Comparison of ENCODE assay signal across 8 cellular contexts in the genomic region with DNA sequence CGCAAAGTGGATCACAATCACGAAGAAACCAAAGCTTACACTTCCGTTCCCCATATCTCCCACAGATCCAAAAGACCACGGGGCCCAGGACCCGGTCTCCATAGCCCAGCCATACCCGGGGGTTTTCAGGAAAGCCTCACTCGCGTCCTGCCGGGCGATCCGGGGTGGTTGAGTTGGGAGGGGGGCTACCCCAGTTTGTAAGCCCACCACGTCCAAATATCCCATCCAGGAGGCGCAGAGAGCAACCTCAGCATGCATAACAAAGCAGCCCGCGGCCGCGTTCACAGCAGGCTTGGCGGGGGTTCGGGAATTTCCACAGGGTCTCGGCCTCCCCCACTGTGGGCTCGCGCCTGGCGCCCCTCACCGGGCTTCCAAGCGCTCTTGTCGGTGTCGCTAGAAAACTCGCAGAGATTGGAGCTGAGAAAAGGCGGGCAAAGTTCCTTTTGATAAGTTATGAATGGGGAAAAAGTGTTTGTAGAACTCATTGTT. TPM values are rescaled to one million over a fixed set of nuclear protein-coding genes. Genes with fewer than 3 reads are reported as not detected.
A peak's percentile ranks its signal among the peaks of the same experiment; 100 is the strongest.
DNase-seq lines count a peak whose midpoint lies in the region; ATAC-seq and TF ChIP-seq lines count a peak whose summit lies in the region.

No MANE protein-coding gene starts in this region.

- peaks cover 12% of the 10 kb centered on the region for H3K9me3 Mint-ChIP-seq in glutamatergic neuron (ENCODE audit: unreplicated experiment)

- peak overlapping the region; percentile 95 for H3K4me3 Mint-ChIP-seq in glutamatergic neuron (ENCODE audit: unreplicated experiment)

- H3K9me3 ChIP-seq in DND-41 (ENCODE audit: insufficient read depth, low read length, severe bottlenecking) (no peaks in the 10 kb centered on the region), RWPE2 (ENCODE audit: severe bottlenecking) (no peaks in the 10 kb centered on the region)

- H3K27me3 ChIP-seq in DND-41 (ENCODE audit: insufficient read depth, low read length, poor library complexity) (no peaks in the 10 kb centered on the region), H7 (ENCODE audit: control insufficient read depth, insufficient read depth, low read length) (no peaks in the 10 kb centered on the region), RWPE2 (ENCODE audit: insufficient read depth, poor library complexity, severe bottlenecking) (no peaks in the 10 kb centered on the region)

- no peaks in the 10 kb centered on the region for H3K36me3 Mint-ChIP-seq in glutamatergic neuron (ENCODE audit: unreplicated experiment)

- ATAC-seq in DND-41 (ENCODE audit: insufficient read depth, low read depth) = peak; percentile 10; the same call in 2 of the 3 replicates
- peak; percentile 15 for ATAC-seq in RWPE2 (ENCODE audit: low read depth)
- no peak for ATAC-seq in GM21576 (IDR thresholded peaks at IDR 0.05; ENCODE audit: unreplicated experiment)

- peaks cover 9% of the 10 kb centered on the region for H3K27me3 Mint-ChIP-seq in glutamatergic neuron (ENCODE audit: unreplicated experiment)

- H3K4me1 ChIP-seq in DND-41 (ENCODE audit: insufficient read depth, low read length) (peaks cover 60% of the 10 kb centered on the region), RWPE2 (ENCODE audit: insufficient read depth, poor library complexity, severe bottlenecking) (no peaks in the 10 kb centered on the region)

- DNase-seq in DND-41 = no peak
- DNase-seq in H7 = peak; percentile 83
- no peak for DNase-seq in RWPE2 (ENCODE audit: low spot score)
- no peak for DNase-seq in glutamatergic neuron
- DNase-seq in skeletal muscle cell (ENCODE audit: low read depth) = no peak
- no peak for DNase-seq in NCI-H1105 (lab: John Stamatoyannopoulos, UW)
- no peak for DNase-seq in HPDE6-E6E7 (ENCODE audit: extremely low spot score)

- peak overlapping the region; percentile 87 for H3K9ac ChIP-seq in DND-41 (ENCODE audit: low read depth, low read length)

- peaks cover 36% of the 10 kb centered on the region for H3K36me3 ChIP-seq in DND-41 (ENCODE audit: insufficient read depth, low read length)
- H3K36me3 ChIP-seq in H7 (replicated peaks; ENCODE audit: control insufficient read depth, insufficient read depth, low read length) = peaks cover 8% of the 10 kb centered on the region
- peaks cover 43% of the 10 kb centered on the region for H3K36me3 ChIP-seq in RWPE2 (ENCODE audit: low read depth)

- peaks cover 15% of the 10 kb centered on the region for H3K4me1 Mint-ChIP-seq in glutamatergic neuron (ENCODE audit: low read depth, unreplicated experiment)

- TF ChIP-seq CTCF in DND-41 (IDR thresholded peaks at IDR 0.05; ENCODE audit: borderline replicate concordance, extremely low read depth, low read length, poor library complexity, severe bottlenecking) (no peak), RWPE2 (IDR thresholded peaks at IDR 0.05; ENCODE audit: poor library complexity, severe bottlenecking) (no peak), glutamatergic neuron (IDR thresholded peaks at IDR 0.05; ENCODE audit: partially characterized antibody, unreplicated experiment) (no peak)

- H4K20me1 ChIP-seq in DND-41 (ENCODE audit: insufficient read depth, low read length) = peaks cover 8% of the 10 kb centered on the region

- peak overlapping the region; percentile 84 for H3K4me2 ChIP-seq in DND-41 (ENCODE audit: insufficient read depth, low read length)

- peaks cover 54% of the 10 kb centered on the region for H3K79me2 ChIP-seq in DND-41 (ENCODE audit: insufficient read depth, low read length)

- peak overlapping the region; percentile 81 to 94 for H3K4me3 ChIP-seq in DND-41 (ENCODE audit: low read depth in 1 of 2, low read length in 2 of 2)
- peak overlapping the region; percentile 83 for H3K4me3 ChIP-seq in H7 (ENCODE audit: insufficient read depth, low read depth, low read length)
- H3K4me3 ChIP-seq in RWPE2 (ENCODE audit: severe bottlenecking) = peak overlapping the region; percentile 79
- peak overlapping the region; percentile 79 for H3K4me3 ChIP-seq in skeletal muscle cell (ENCODE audit: low read depth, low read length)

- H3K27ac Mint-ChIP-seq in glutamatergic neuron (ENCODE audit: unreplicated experiment) = peak overlapping the region; percentile 98

- peak overlapping the region; percentile 82 for H2AFZ ChIP-seq in DND-41 (ENCODE audit: low read depth, low read length)

- H3K27ac ChIP-seq in DND-41 (ENCODE audit: low read length) (peak overlapping the region; percentile 91), RWPE2 (ENCODE audit: poor library complexity, severe bottlenecking) (peak overlapping the region; percentile 53)

RNA-seq across cellular contexts. Expression of a gene that starts 9.5 kb away (rescaled TPM):
- total RNA-seq in H7 (2014; rRNA removed; shearing (Covaris generic)) = 29.3 and 54.0 TPM in 2 replicates
- total RNA-seq in glutamatergic neuron (ENCODE audit: unreplicated experiment) = 24.0 TPM

RNA-seq across cellular contexts. Expression of a gene that starts 14.2 kb away (rescaled TPM):
- 23.1 and 23.5 TPM in 2 replicates for total RNA-seq in H7 (2014; rRNA removed; shearing (Covaris generic))
- total RNA-seq in glutamatergic neuron (ENCODE audit: unreplicated experiment) = 61.6 TPM

RNA-seq across cellular contexts. Expression of a gene that starts 19.0 kb away (rescaled TPM):
- total RNA-seq in H7 (2014; rRNA removed; shearing (Covaris generic)) = 0.48 and 0.55 TPM in 2 replicates
- total RNA-seq in glutamatergic neuron (ENCODE audit: unreplicated experiment) = 0.71 TPM

RNA-seq across cellular contexts. Expression of a gene that starts 21.7 kb away (rescaled TPM):
- 53.0 and 57.3 TPM in 2 replicates for total RNA-seq in H7 (2014; rRNA removed; shearing (Covaris generic))
- 10.3 TPM for total RNA-seq in glutamatergic neuron (ENCODE audit: unreplicated experiment)
